34 cellular contexts compared by ENCODE assay signal in genomic region chr10:9172276-9172675, GRCh38.
"Had no signal": no experiment of that assay in that cellular context is flagged by ENCODE, and none has a peak within 500 bp of the region (broad histone marks: within the 10 kb centered on the region; RNA-seq: fewer than 3 reads in every experiment).

No MANE protein-coding gene starts in this region.

- DNase-seq: Karpas-422, Kasumi-1, MG63, MM.1S, MV-4-11, NCI-H1048, NCI-H1092, NCI-H1092 treated with DMSO at 0.1 percent for 48 hours, NCI-H1105, NCI-H1105 treated with DMSO at 0.1 percent for 48 hours, NCI-H1417, NCI-H1417 treated with DMSO at 0.1 percent for 48 hours, NCI-H1436, NCI-H1436 treated with DMSO at 0.1 percent for 48 hours, NCI-H146, NCI-H1694, NCI-H1694 treated with DMSO at 0.1 percent for 48 hours, NCI-H187, NCI-H187 treated with DMSO at 0.1 percent for 48 hours, NCI-H1930, NCI-H2029, NCI-H2029 treated with DMSO at 0.1 percent for 48 hours, NCI-H2081, NCI-H2081 treated with DMSO at 0.1 percent for 48 hours, NCI-H2107, NCI-H2171, NCI-H2171 treated with DMSO at 0.1 percent for 48 hours, NCI-H2227 treated with DMSO at 0.1 percent for 48 hours, NCI-H226, NCI-H345, NCI-H446, NCI-H446 treated with DMSO at 0.1 percent for 48 hours, NCI-H510A had no signal

- H3K9me3 ChIP-seq: MG63 had no signal

- H3K27me3 ChIP-seq: MG63 had no signal

- H3K36me3 ChIP-seq: MG63 had no signal

- H3K9ac ChIP-seq: KMS-11 had no signal

- H3K4me2 ChIP-seq: KMS-11 had no signal

- H3K4me3 ChIP-seq: MG63 had no signal

- H3K27ac ChIP-seq: KMS-11 had no signal
